23 cellular contexts compared by ENCODE assay signal in genomic region chr17:21365016-21365415, GRCh38.
"Had no signal": no experiment of that assay in that cellular context is flagged by ENCODE, and none has a peak within 500 bp of the region (broad histone marks: within the 10 kb centered on the region; RNA-seq: fewer than 3 reads in every experiment).

No MANE protein-coding gene starts in this region.

- H3K4me2 ChIP-seq: SK-N-SH had no signal

- H3K27me3 ChIP-seq: MG63 had no signal

- H3K36me3 ChIP-seq: MG63 had no signal

- H3K4me3 ChIP-seq: MG63 had no signal

- DNase-seq: KBM-7, MG63, NCI-H1092, NCI-H1105 treated with DMSO at 0.1 percent for 48 hours, NCI-H1417 treated with DMSO at 0.1 percent for 48 hours, NCI-H146, NCI-H1694 treated with DMSO at 0.1 percent for 48 hours, NCI-H1930, NCI-H2081, NCI-H2107, NCI-H226, NCI-H446, NCI-H510A, NCI-H524 treated with DMSO at 0.1 percent for 48 hours, NCI-H69, NCI-H774, PC-3, SHP77, SK-N-SH, SW 1271 had no signal

- H3K9me3 ChIP-seq: MG63, SK-N-SH had no signal

- ATAC-seq: Panc1, PC-3 had no signal

- H3K27ac ChIP-seq: HL-60, RWPE1 had no signal

- H3K9ac ChIP-seq: SK-N-SH had no signal
